In genomic region chr17:27295945-27296344, GRCh38 we compare ENCODE assay signal across 8 cellular contexts. TPM values are rescaled to one million over a fixed set of nuclear protein-coding genes. Genes with fewer than 3 reads are reported as not detected.
DNase-seq lines count a peak whose midpoint lies in the region; TF ChIP-seq lines count a peak whose summit lies in the region.

No MANE protein-coding gene starts in this region.

- H3K4me3 ChIP-seq in ACC112 (ENCODE audit: low read depth, low read length), result peak overlapping the region; percentile 88
- H3K4me3 ChIP-seq in Jurkat, Clone E6-1 (ENCODE audit: low read length), result peak overlapping the region; percentile 97; the same call in 1 of the 2 replicates
- H3K4me3 ChIP-seq in breast epithelium, result peak overlapping the region; percentile 74 to 96 (median 80)
- H3K4me3 ChIP-seq in muscle layer of duodenum (ENCODE audit: low read depth in 1 of 2, low read length in 2 of 2), result peak overlapping the region; percentile 85 to 96

- DNase-seq in Jurkat, Clone E6-1 (ENCODE audit: low read depth, low spot score), result no peak
- DNase-seq in breast epithelium (ENCODE audit: low spot score in 2 of 2) (no peak), T-helper 9 cell (no peak), dedifferentiated amniotic fluid mesenchymal stem cell (ENCODE audit: extremely low spot score) (no peak), head of caudate nucleus (no peak), GM20000 (ENCODE audit: low spot score) (no peak)

- no peaks in the 10 kb centered on the region for H3K9me3 ChIP-seq in breast epithelium
- H3K9me3 ChIP-seq in muscle layer of duodenum (ENCODE audit: control insufficient read depth in 1 of 2, low read length in 2 of 2), result no peaks in the 10 kb centered on the region

- no peak for TF ChIP-seq CTCF in breast epithelium (IDR thresholded peaks at IDR 0.05)
- TF ChIP-seq CTCF in GM20000 (IDR thresholded peaks at IDR 0.05; ENCODE audit: extremely low read depth, missing control alignments), result no peak

- peaks cover 71% of the 10 kb centered on the region for H3K79me2 ChIP-seq in ACC112 (ENCODE audit: control insufficient read depth, insufficient read depth, low read length, unreplicated experiment)

- H3K27me3 ChIP-seq in ACC112 (ENCODE audit: insufficient read depth, low read length), result no peaks in the 10 kb centered on the region
- no peaks in the 10 kb centered on the region for H3K27me3 ChIP-seq in breast epithelium
- H3K27me3 ChIP-seq in muscle layer of duodenum (ENCODE audit: low read depth, low read length), result no peaks in the 10 kb centered on the region

- TF ChIP-seq POLR2A in breast epithelium (IDR thresholded peaks at IDR 0.05), result no peak

- H3K4me1 ChIP-seq in ACC112 (ENCODE audit: control insufficient read depth, insufficient read depth, low read length, unreplicated experiment) (peaks cover 28% of the 10 kb centered on the region), breast epithelium (no peaks in the 10 kb centered on the region), muscle layer of duodenum (ENCODE audit: control insufficient read depth in 1 of 2, insufficient read depth in 2 of 2, low read length in 2 of 2) (peaks cover 5 to 38% of the 10 kb centered on the region in 2 donors)

- intact Hi-C loops in breast epithelium (cut with DNase I; ENCODE audit: low total_unique reads) (loop anchor here (2.0 kb wide), 1 partner anchor 37 kb away; no protein-coding TSS in a partner anchor), head of caudate nucleus (cut with DNase I) (loop anchor here (1.0 to 10.0 kb wide), 2 partner anchors 36 to 51 kb away; no protein-coding TSS in a partner anchor)

- H3K36me3 ChIP-seq in ACC112 (ENCODE audit: insufficient read depth, low read length), result no peaks in the 10 kb centered on the region
- no peaks in the 10 kb centered on the region for H3K36me3 ChIP-seq in breast epithelium
- peaks cover 0 to 11% of the 10 kb centered on the region in 2 donors for H3K36me3 ChIP-seq in muscle layer of duodenum (ENCODE audit: control insufficient read depth in 1 of 2, insufficient read depth in 2 of 2, low read length in 2 of 2)

- H3K27ac ChIP-seq in ACC112 (ENCODE audit: low read depth, low read length) (peak overlapping the region; percentile 93), breast epithelium (peak overlapping the region; percentile 48 to 100), muscle layer of duodenum (ENCODE audit: low read length) (peak overlapping the region; percentile 100)

- no peak overlapping the region for H2AFZ ChIP-seq in ACC112 (ENCODE audit: low read length, unreplicated experiment)

RNA-seq across cellular contexts. Expression of gene WSB1, which starts 2.0 kb away (rescaled TPM):
- polyA plus RNA-seq in Jurkat, Clone E6-1 (2012; ENCODE audit: insufficient read depth, insufficient read length), result 81.6 TPM
- total RNA-seq in breast epithelium, result 100 to 1,000 TPM in 2 of 3 donors, 10 to 100 TPM in 1; 90.6 to 219 (median 160) TPM
